ENCODE assay signal across 27 cellular contexts in genomic region chr12:71166869-71167268, GRCh38. TPM values are rescaled to one million over a fixed set of nuclear protein-coding genes. Genes with fewer than 3 reads are reported as not detected.
"Had no signal": no experiment of that assay in that cellular context is flagged by ENCODE, and none has a peak within 500 bp of the region (broad histone marks: within the 10 kb centered on the region; RNA-seq: fewer than 3 reads in every experiment).

No MANE protein-coding gene starts in this region.

- H3K27ac Mint-ChIP-seq: mesothelial cell of epicardium; natural killer cell treated with Interleukin-12 subunit alpha and Interleukin-12 subunit beta and Interleukin-15 and Interleukin-18, amount 100 ng/mL, for 72 hours; stimulated activated effector memory CD8-positive, alpha-beta T cell treated with anti-CD3 and anti-CD28 coated beads, Interleukin-12 subunit alpha, Interleukin-12 subunit beta, amount 100 ng/mL, for 72 hours had no signal

- H3K4me3 ChIP-seq: dorsolateral prefrontal cortex, gastroesophageal sphincter, heart left ventricle, left lung, mucosa of descending colon, pancreas, sigmoid colon, transverse colon, upper lobe of right lung, vagina had no signal

- H3K4me1 Mint-ChIP-seq: mesothelial cell of epicardium; naive B cell; stimulated activated effector memory CD8-positive, alpha-beta T cell treated with anti-CD3 and anti-CD28 coated beads, Interleukin-12 subunit alpha, Interleukin-12 subunit beta, amount 100 ng/mL, for 72 hours had no signal

- ATAC-seq: esophagus mucosa; gastroesophageal sphincter; left cardiac atrium; left lung; mucosa of descending colon; natural killer cell treated with Interleukin-12 subunit alpha and Interleukin-12 subunit beta and Interleukin-15 and Interleukin-18, amount 100 ng/mL, for 72 hours; pancreas; stimulated activated effector memory CD8-positive, alpha-beta T cell treated with anti-CD3 and anti-CD28 coated beads, Interleukin-12 subunit alpha, Interleukin-12 subunit beta, amount 100 ng/mL, for 72 hours; upper lobe of right lung had no signal

- H3K27me3 ChIP-seq: dorsolateral prefrontal cortex, gastroesophageal sphincter, heart left ventricle, left lung, neutrophil, pancreas, sigmoid colon, transverse colon, upper lobe of right lung, vagina had no signal

- H3K36me3 Mint-ChIP-seq: stimulated activated effector memory CD8-positive, alpha-beta T cell treated with anti-CD3 and anti-CD28 coated beads, Interleukin-12 subunit alpha, Interleukin-12 subunit beta, amount 100 ng/mL, for 72 hours had no signal

- H3K4me3 Mint-ChIP-seq: mesothelial cell of epicardium; naive B cell; natural killer cell treated with Interleukin-12 subunit alpha and Interleukin-12 subunit beta and Interleukin-15 and Interleukin-18, amount 100 ng/mL, for 72 hours; neural crest cell; stimulated activated effector memory CD8-positive, alpha-beta T cell treated with anti-CD3 and anti-CD28 coated beads, Interleukin-12 subunit alpha, Interleukin-12 subunit beta, amount 100 ng/mL, for 72 hours had no signal

- H3K27ac ChIP-seq: dorsolateral prefrontal cortex, epithelial cell of prostate, gastroesophageal sphincter, heart left ventricle, left lung, neutrophil, pancreas, sigmoid colon, upper lobe of right lung, vagina had no signal

- H3K9me3 ChIP-seq: mucosa of descending colon, pancreas, sigmoid colon, transverse colon, upper lobe of right lung, vagina had no signal

- H3K4me1 ChIP-seq: gastroesophageal sphincter, heart left ventricle, sigmoid colon, vagina had no signal

- H3K36me3 ChIP-seq: gastroesophageal sphincter, heart left ventricle, left lung, neutrophil, pancreas, sigmoid colon, transverse colon, upper lobe of right lung, vagina had no signal

- DNase-seq: dorsolateral prefrontal cortex; effector CD4-positive, alpha-beta T cell; foreskin fibroblast; hippocampal formation; left cardiac atrium; mesenchymal stem cell; naive B cell; sigmoid colon; stimulated activated CD4-positive, alpha-beta T cell treated with anti-CD3 and anti-CD28 coated beads, Interleukin-2, amount 100 ng/mL, for 24 hours; stimulated activated CD4-positive, alpha-beta T cell treated with anti-CD3 and anti-CD28 coated beads, Interleukin-4, amount 100 ng/mL, for 24 hours; stimulated activated naive CD4-positive, alpha-beta T cell treated with Interleukin-2 at 50 U/mL for 16 hours; transverse colon; upper lobe of right lung had no signal

- H3K27me3 Mint-ChIP-seq: natural killer cell treated with Interleukin-12 subunit alpha and Interleukin-12 subunit beta and Interleukin-15 and Interleukin-18, amount 100 ng/mL, for 72 hours had no signal

RNA-seq across cellular contexts. Expression of gene TSPAN8, which starts 9.1 kb away (rescaled TPM):
- total RNA-seq: lung microvascular endothelial cell; mesothelial cell of epicardium; natural killer cell treated with Interleukin-12 subunit alpha and Interleukin-12 subunit beta and Interleukin-15 and Interleukin-18, amount 100 ng/mL, for 72 hours; neural crest cell had no signal
